Comparison of ENCODE assay signal across 1 cellular context in the genomic region with DNA sequence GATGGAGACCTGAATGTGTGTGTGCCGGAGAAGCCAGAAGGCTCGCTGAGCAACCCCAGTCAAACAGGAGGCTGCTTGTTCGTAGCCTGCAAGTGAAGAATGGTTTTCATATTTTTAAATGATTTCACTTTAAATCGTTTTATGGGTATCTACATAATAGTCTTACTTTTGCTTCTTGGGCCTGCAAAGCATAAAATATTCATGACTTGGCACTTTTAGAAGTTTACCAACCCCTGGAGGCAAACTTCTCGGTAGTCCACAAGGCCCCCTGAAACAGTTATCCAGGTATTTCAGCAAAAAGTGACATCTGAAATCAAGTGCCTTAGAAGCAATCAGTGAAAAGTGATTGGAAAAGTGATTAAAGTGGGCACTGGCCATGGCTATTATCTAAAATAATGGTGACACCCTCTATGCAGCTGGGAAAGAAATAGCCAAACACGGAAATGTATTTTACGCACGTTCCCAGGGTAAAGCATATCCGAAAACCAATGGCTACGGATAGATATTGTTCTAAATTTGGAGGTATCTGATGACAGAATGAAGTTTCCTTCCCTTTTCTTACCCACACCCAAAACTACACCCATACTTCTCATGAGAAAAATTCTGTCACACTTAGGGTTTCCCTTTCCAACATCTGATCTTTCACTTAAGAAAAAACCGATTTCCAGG.
TF ChIP-seq lines count a peak whose summit lies in the region.

No MANE protein-coding gene starts in this region.

TF ChIP-seq in WTC11, 78 proteins besides CTCF, POLR2A, EP300 and RAD21 (continued from another document):
- TF ChIP-seq, protein P1, sequence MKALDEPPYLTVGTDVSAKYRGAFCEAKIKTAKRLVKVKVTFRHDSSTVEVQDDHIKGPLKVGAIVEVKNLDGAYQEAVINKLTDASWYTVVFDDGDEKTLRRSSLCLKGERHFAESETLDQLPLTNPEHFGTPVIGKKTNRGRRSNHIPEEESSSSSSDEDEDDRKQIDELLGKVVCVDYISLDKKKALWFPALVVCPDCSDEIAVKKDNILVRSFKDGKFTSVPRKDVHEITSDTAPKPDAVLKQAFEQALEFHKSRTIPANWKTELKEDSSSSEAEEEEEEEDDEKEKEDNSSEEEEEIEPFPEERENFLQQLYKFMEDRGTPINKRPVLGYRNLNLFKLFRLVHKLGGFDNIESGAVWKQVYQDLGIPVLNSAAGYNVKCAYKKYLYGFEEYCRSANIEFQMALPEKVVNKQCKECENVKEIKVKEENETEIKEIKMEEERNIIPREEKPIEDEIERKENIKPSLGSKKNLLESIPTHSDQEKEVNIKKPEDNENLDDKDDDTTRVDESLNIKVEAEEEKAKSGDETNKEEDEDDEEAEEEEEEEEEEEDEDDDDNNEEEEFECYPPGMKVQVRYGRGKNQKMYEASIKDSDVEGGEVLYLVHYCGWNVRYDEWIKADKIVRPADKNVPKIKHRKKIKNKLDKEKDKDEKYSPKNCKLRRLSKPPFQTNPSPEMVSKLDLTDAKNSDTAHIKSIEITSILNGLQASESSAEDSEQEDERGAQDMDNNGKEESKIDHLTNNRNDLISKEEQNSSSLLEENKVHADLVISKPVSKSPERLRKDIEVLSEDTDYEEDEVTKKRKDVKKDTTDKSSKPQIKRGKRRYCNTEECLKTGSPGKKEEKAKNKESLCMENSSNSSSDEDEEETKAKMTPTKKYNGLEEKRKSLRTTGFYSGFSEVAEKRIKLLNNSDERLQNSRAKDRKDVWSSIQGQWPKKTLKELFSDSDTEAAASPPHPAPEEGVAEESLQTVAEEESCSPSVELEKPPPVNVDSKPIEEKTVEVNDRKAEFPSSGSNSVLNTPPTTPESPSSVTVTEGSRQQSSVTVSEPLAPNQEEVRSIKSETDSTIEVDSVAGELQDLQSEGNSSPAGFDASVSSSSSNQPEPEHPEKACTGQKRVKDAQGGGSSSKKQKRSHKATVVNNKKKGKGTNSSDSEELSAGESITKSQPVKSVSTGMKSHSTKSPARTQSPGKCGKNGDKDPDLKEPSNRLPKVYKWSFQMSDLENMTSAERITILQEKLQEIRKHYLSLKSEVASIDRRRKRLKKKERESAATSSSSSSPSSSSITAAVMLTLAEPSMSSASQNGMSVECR (CRISPR knock-in tag; IDR thresholded peaks at IDR 0.05; ENCODE audit: borderline replicate concordance) = no peak
- TF ChIP-seq FOXP1 (CRISPR knock-in tag; IDR thresholded peaks at IDR 0.05; ENCODE audit: borderline replicate concordance) (no peak), ATF1 (CRISPR knock-in tag; IDR thresholded peaks at IDR 0.05) (no peak), MXD4 (CRISPR knock-in tag; IDR thresholded peaks at IDR 0.05; ENCODE audit: borderline replicate concordance) (no peak), ETV6 (CRISPR knock-in tag; IDR thresholded peaks at IDR 0.05) (no peak), PRRX2 (CRISPR knock-in tag; IDR thresholded peaks at IDR 0.05) (no peak)
- TF ChIP-seq, protein P2, sequence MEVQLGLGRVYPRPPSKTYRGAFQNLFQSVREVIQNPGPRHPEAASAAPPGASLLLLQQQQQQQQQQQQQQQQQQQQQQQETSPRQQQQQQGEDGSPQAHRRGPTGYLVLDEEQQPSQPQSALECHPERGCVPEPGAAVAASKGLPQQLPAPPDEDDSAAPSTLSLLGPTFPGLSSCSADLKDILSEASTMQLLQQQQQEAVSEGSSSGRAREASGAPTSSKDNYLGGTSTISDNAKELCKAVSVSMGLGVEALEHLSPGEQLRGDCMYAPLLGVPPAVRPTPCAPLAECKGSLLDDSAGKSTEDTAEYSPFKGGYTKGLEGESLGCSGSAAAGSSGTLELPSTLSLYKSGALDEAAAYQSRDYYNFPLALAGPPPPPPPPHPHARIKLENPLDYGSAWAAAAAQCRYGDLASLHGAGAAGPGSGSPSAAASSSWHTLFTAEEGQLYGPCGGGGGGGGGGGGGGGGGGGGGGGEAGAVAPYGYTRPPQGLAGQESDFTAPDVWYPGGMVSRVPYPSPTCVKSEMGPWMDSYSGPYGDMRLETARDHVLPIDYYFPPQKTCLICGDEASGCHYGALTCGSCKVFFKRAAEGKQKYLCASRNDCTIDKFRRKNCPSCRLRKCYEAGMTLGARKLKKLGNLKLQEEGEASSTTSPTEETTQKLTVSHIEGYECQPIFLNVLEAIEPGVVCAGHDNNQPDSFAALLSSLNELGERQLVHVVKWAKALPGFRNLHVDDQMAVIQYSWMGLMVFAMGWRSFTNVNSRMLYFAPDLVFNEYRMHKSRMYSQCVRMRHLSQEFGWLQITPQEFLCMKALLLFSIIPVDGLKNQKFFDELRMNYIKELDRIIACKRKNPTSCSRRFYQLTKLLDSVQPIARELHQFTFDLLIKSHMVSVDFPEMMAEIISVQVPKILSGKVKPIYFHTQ (CRISPR knock-in tag; IDR thresholded peaks at IDR 0.05) = no peak
- TF ChIP-seq, protein P3, sequence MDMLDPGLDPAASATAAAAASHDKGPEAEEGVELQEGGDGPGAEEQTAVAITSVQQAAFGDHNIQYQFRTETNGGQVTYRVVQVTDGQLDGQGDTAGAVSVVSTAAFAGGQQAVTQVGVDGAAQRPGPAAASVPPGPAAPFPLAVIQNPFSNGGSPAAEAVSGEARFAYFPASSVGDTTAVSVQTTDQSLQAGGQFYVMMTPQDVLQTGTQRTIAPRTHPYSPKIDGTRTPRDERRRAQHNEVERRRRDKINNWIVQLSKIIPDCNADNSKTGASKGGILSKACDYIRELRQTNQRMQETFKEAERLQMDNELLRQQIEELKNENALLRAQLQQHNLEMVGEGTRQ (CRISPR knock-in tag; IDR thresholded peaks at IDR 0.05) = no peak
- TF ChIP-seq, protein P4, sequence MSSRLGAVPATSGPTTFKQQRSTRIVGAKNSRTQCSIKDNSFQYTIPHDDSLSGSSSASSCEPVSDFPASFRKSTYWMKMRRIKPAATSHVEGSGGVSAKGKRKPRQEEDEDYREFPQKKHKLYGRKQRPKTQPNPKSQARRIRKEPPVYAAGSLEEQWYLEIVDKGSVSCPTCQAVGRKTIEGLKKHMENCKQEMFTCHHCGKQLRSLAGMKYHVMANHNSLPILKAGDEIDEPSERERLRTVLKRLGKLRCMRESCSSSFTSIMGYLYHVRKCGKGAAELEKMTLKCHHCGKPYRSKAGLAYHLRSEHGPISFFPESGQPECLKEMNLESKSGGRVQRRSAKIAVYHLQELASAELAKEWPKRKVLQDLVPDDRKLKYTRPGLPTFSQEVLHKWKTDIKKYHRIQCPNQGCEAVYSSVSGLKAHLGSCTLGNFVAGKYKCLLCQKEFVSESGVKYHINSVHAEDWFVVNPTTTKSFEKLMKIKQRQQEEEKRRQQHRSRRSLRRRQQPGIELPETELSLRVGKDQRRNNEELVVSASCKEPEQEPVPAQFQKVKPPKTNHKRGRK (CRISPR knock-in tag; IDR thresholded peaks at IDR 0.05; ENCODE audit: borderline replicate concordance) = no peak
TF ChIP-seq in WTC11: peak in this region for 0.
